23 cellular contexts compared by ENCODE assay signal in the genomic region with DNA sequence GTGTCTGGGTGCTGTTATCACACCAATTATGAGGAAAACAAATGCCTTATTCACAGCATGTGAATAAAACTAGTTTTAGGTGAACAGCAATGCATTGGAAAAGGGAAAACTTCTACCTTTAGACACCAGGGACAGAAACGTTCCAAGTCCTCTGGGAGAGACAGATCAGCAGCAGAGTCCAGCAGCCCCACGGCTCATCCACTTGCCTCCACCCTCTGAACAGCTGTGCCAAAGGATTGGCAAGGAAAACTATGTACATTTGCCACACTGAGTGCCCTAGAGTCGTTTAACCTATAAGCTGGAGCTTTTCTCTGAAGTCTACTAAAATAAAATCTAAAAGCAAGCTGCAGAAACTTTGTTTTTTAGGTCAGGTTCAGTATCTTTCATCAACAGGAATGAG.
DNase-seq lines count a peak whose midpoint lies in the region; ATAC-seq and TF ChIP-seq lines count a peak whose summit lies in the region.
"Had no signal": no experiment of that assay in that cellular context is flagged by ENCODE, and none has a peak within 500 bp of the region (broad histone marks: within the 10 kb centered on the region; RNA-seq: fewer than 3 reads in every experiment).

No MANE protein-coding gene starts in this region.

- H3K9me3 ChIP-seq in parathyroid adenoma (ENCODE audit: control insufficient read depth, low read length), result no peaks in the 10 kb centered on the region

- no peak overlapping the region for H3K9ac ChIP-seq in parathyroid adenoma

- no peaks in the 10 kb centered on the region for H3K79me2 ChIP-seq in parathyroid adenoma

- ATAC-seq in left ventricle myocardium superior (peak; percentile 70), left cardiac atrium (no peak), HG02610 (IDR thresholded peaks at IDR 0.05; ENCODE audit: unreplicated experiment) (no peak), GM18498 (IDR thresholded peaks at IDR 0.05; ENCODE audit: unreplicated experiment) (no peak)
- ATAC-seq: SK-N-SH treated with all-trans-retinoic acid at 6 μM for 48 hours had no signal

- H3K4me3 ChIP-seq in parathyroid adenoma (ENCODE audit: low read depth, low read length), result no peak overlapping the region

- H3K27ac ChIP-seq in parathyroid adenoma, result no peak overlapping the region
- H3K27ac ChIP-seq: C4-2B had no signal

- H3K4me2 ChIP-seq in parathyroid adenoma (ENCODE audit: low read length), result no peak overlapping the region

- intact Hi-C loops in left ventricle myocardium superior (cut with micrococcal nuclease) (no loop called here), left cardiac atrium (cut with DNase I) (no loop called here)

- DNase-seq in NCI-H2029 (lab: John Stamatoyannopoulos, UW), result peak; percentile 25
- DNase-seq in NCI-H2029 treated with DMSO at 0.1 percent for 48 hours (lab: John Stamatoyannopoulos, UW), result no peak
- DNase-seq in left ventricle myocardium superior, result no peak
- DNase-seq in left cardiac atrium, result no peak
- DNase-seq in RKO (ENCODE audit: low spot score), result peak; percentile 4
- DNase-seq: AML-193; Calu3; CD8-positive, alpha-beta memory T cell; DMS53; GDM1; Kasumi-1; NCI-H1105; NCI-H146; NCI-H2081; NCI-H226; NCI-H510A treated with DMSO at 0.1 percent for 48 hours; NCI-H774; SIG-M5 had no signal

- no peaks in the 10 kb centered on the region for H3K36me3 ChIP-seq in parathyroid adenoma (ENCODE audit: control insufficient read depth, insufficient read depth, low read length)

- no peaks in the 10 kb centered on the region for H3K27me3 ChIP-seq in parathyroid adenoma (ENCODE audit: control insufficient read depth, insufficient read depth, low read length)

- H3K4me1 ChIP-seq in parathyroid adenoma, result no peaks in the 10 kb centered on the region

- H2AFZ ChIP-seq in parathyroid adenoma, result peak overlapping the region; percentile 28

- no peak for TF ChIP-seq CTCF in parathyroid adenoma (IDR thresholded peaks at IDR 0.05)

Comparison
In these comparisons a context has a peak if more than half of its experiments do, and no peak if none do; other contexts are left out.
1. DNase-seq: peak in NCI-H2029 (single experiment) and RKO (single experiment); none in NCI-H2029 treated with DMSO at 0.1 percent for 48 hours (single experiment), left ventricle myocardium superior (single experiment) and left cardiac atrium (single experiment).